8 cellular contexts compared by ENCODE assay signal in the genomic region with DNA sequence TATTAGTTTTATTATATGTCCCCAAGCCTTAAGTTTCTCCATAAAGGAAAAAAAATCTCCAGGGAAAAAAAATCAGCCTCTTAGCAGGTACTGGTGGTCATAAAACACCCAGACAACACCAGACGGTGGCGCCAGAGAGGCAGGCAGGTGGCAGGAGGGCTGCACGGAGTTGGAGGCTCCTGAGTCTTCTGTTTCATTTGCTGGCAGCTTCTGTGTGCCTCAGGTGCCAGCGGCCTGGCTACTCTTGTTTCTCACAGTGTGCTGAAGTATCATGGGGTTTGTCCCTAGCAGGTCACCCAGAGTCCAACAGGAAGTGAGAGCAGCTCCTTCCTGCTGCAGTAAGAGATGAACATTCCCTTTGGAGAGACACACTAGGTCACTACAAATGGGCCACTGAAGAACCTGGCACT.
DNase-seq lines count a peak whose midpoint lies in the region; ATAC-seq and TF ChIP-seq lines count a peak whose summit lies in the region.

No MANE protein-coding gene starts in this region.

- peak; percentile 70 for ATAC-seq in GM19025 (IDR thresholded peaks at IDR 0.05; ENCODE audit: low read depth, unreplicated experiment)
- peak; percentile 85 for ATAC-seq in HG03175 (IDR thresholded peaks at IDR 0.05; ENCODE audit: unreplicated experiment)

- no peak overlapping the region for H3K4me3 ChIP-seq in colonic mucosa
- H3K4me3 ChIP-seq in liver (ENCODE audit: low read depth in 1 of 3, low read length in 3 of 3): no peak overlapping the region

- WGBS in liver: 2% methylated on average over 4 of the region's 4 CpGs

- TF ChIP-seq CTCF in colonic mucosa (IDR thresholded peaks at IDR 0.05) (peak; percentile 74), liver (IDR thresholded peaks at IDR 0.05; ENCODE audit: low read depth, low read length, missing input control) (peak; percentile 93)

- H3K9me3 ChIP-seq in colonic mucosa (no peaks in the 10 kb centered on the region), liver (ENCODE audit: control insufficient read depth in 4 of 4, low read length in 3 of 4) (no peaks in the 10 kb centered on the region)

- no peaks in the 10 kb centered on the region for H3K27me3 ChIP-seq in colonic mucosa
- no peaks in the 10 kb centered on the region for H3K27me3 ChIP-seq in liver (ENCODE audit: control insufficient read depth in 4 of 4, insufficient read depth in 4 of 4, low read length in 3 of 4)

- H3K4me1 ChIP-seq in colonic mucosa (no peaks in the 10 kb centered on the region), liver (ENCODE audit: control insufficient read depth in 4 of 4, insufficient read depth in 4 of 4, low read length in 3 of 4) (peaks cover 6 to 47% (median 34%) of the 10 kb centered on the region in 4 donors)

- peak; percentile 96 to 99 for TF ChIP-seq RAD21 in liver (IDR thresholded peaks at IDR 0.05)

- intact Hi-C loops in colonic mucosa (cut with DNase I): loop anchor here (5.0 to 10.0 kb wide), 2 partner anchors 123 to 201 kb away; partner anchors contain the start of gene GADD45A

- no peaks in the 10 kb centered on the region for H3K36me3 ChIP-seq in colonic mucosa
- no peaks in the 10 kb centered on the region for H3K36me3 ChIP-seq in liver (ENCODE audit: control insufficient read depth in 4 of 4, insufficient read depth in 3 of 4, low read depth in 1 of 4, low read length in 3 of 4)

- H3K9ac ChIP-seq in colonic mucosa (ENCODE audit: low read depth in 2 of 2, low read length in 2 of 2) (peak overlapping the region in 1 of 2 donors; percentile 51), liver (ENCODE audit: low read depth in 1 of 2, low read length in 2 of 2) (peak overlapping the region in 1 of 2 donors; percentile 64)

- DNase-seq in AG20443 (ENCODE audit: low spot score): peak; percentile 78
- peak; percentile 82 for DNase-seq in NCI-H345 (lab: John Stamatoyannopoulos, UW)
- DNase-seq in activated CD4-positive, alpha-beta T cell treated with anti-CD3 and anti-CD28 coated beads for 24 hours (ENCODE audit: low read depth in 2 of 2): peak; percentile 84 to 91
- DNase-seq in colonic mucosa: peak; percentile 98
- peak; percentile 78 to 87 (median 81) for DNase-seq in stimulated activated CD4-positive, alpha-beta T cell treated with anti-CD3 and anti-CD28 coated beads, TNF-alpha, amount 100 ng/mL, for 24 hours (ENCODE audit: low read depth in 3 of 3)

- H3K27ac ChIP-seq in colonic mucosa (no peak overlapping the region), liver (ENCODE audit: low read depth in 1 of 2, low read length in 2 of 2) (peak overlapping the region; percentile 64 to 84)

TF ChIP-seq in liver, 16 proteins besides CTCF, POLR2A, EP300 and RAD21:
- TF ChIP-seq RXRA (IDR thresholded peaks at IDR 0.05): peak; percentile 91 to 95
- peak; percentile 40 for TF ChIP-seq JUND (IDR thresholded peaks at IDR 0.05)
- TF ChIP-seq ZBTB33 (IDR thresholded peaks at IDR 0.05): no peak
- no peak for TF ChIP-seq HNF4G (IDR thresholded peaks at IDR 0.05)
- peak; percentile 56 for TF ChIP-seq YY1 (IDR thresholded peaks at IDR 0.05)
- TF ChIP-seq NR2F2 (IDR thresholded peaks at IDR 0.05): no peak
- no peak for TF ChIP-seq FOXA1 (IDR thresholded peaks at IDR 0.05)
- no peak for TF ChIP-seq TAF1 (conservative IDR thresholded peaks at IDR 0.05)
- peak in 1 of 2 donors; percentile 14 for TF ChIP-seq EGR1 (IDR thresholded peaks at IDR 0.05; ENCODE audit: low read depth in 2 of 2)
- TF ChIP-seq, protein P1, sequence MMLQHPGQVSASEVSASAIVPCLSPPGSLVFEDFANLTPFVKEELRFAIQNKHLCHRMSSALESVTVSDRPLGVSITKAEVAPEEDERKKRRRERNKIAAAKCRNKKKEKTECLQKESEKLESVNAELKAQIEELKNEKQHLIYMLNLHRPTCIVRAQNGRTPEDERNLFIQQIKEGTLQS (IDR thresholded peaks at IDR 0.05): peak; percentile 36
- peak; percentile 91 for TF ChIP-seq SP1 (IDR thresholded peaks at IDR 0.05)
- TF ChIP-seq GABPA (IDR thresholded peaks at IDR 0.05 in 1 of 2, conservative IDR thresholded peaks at IDR 0.05 in 1 of 2): peak; percentile 70 to 85
- TF ChIP-seq MAX (IDR thresholded peaks at IDR 0.05): peak; percentile 41
- TF ChIP-seq HNF4A (conservative IDR thresholded peaks at IDR 0.05): peak; percentile 72 to 79
- no peak for TF ChIP-seq FOXA2 (IDR thresholded peaks at IDR 0.05)
- TF ChIP-seq, protein P2, sequence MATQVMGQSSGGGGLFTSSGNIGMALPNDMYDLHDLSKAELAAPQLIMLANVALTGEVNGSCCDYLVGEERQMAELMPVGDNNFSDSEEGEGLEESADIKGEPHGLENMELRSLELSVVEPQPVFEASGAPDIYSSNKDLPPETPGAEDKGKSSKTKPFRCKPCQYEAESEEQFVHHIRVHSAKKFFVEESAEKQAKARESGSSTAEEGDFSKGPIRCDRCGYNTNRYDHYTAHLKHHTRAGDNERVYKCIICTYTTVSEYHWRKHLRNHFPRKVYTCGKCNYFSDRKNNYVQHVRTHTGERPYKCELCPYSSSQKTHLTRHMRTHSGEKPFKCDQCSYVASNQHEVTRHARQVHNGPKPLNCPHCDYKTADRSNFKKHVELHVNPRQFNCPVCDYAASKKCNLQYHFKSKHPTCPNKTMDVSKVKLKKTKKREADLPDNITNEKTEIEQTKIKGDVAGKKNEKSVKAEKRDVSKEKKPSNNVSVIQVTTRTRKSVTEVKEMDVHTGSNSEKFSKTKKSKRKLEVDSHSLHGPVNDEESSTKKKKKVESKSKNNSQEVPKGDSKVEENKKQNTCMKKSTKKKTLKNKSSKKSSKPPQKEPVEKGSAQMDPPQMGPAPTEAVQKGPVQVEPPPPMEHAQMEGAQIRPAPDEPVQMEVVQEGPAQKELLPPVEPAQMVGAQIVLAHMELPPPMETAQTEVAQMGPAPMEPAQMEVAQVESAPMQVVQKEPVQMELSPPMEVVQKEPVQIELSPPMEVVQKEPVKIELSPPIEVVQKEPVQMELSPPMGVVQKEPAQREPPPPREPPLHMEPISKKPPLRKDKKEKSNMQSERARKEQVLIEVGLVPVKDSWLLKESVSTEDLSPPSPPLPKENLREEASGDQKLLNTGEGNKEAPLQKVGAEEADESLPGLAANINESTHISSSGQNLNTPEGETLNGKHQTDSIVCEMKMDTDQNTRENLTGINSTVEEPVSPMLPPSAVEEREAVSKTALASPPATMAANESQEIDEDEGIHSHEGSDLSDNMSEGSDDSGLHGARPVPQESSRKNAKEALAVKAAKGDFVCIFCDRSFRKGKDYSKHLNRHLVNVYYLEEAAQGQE (IDR thresholded peaks at IDR 0.05): peak; percentile 28
